ENCODE assay signal across 21 cellular contexts in genomic region chr16:24318670-24319069, GRCh38.
"Had no signal": no experiment of that assay in that cellular context is flagged by ENCODE, and none has a peak within 500 bp of the region (broad histone marks: within the 10 kb centered on the region; RNA-seq: fewer than 3 reads in every experiment).

No MANE protein-coding gene starts in this region.

- H2AFZ ChIP-seq: parathyroid adenoma had no signal

- H3K4me1 Mint-ChIP-seq: activated CD4-positive, alpha-beta memory T cell treated with anti-CD3 and anti-CD28 coated beads, Interleukin-2, amount 10 ng/mL, durations not matched to agents 7 days and 5 days; activated CD4-positive, alpha-beta T cell treated with anti-CD3 and anti-CD28 coated beads for 36 hours; activated naive CD4-positive, alpha-beta T cell treated with anti-CD3 and anti-CD28 coated beads, Interleukin-2, amount 10 ng/mL, durations not matched to agents 7 days and 5 days had no signal

- DNase-seq: activated CD4-positive, alpha-beta memory T cell treated with anti-CD3 and anti-CD28 coated beads, Interleukin-2, amount 10 ng/mL, durations not matched to agents 7 days and 5 days; activated CD4-positive, alpha-beta T cell treated with anti-CD3 and anti-CD28 coated beads for 36 hours; activated naive CD4-positive, alpha-beta T cell treated with anti-CD3 and anti-CD28 coated beads, Interleukin-2, amount 10 ng/mL, durations not matched to agents 7 days and 5 days; activated T-cell treated with anti-CD3 and anti-CD28 coated beads, Interleukin-2, amount 50 U/mL, for 24 hours; dermis blood vessel endothelial cell; effector memory CD8-positive, alpha-beta T cell; head of caudate nucleus; islet precursor cell; mammary epithelial cell; naive thymus-derived CD4-positive, alpha-beta T cell; stimulated activated CD4-positive, alpha-beta T cell treated with anti-CD3 and anti-CD28 coated beads, Interleukin-12 subunit alpha, Interleukin-12 subunit beta, amount 100 ng/mL, for 4 hours; stimulated activated CD4-positive, alpha-beta T cell treated with anti-CD3 and anti-CD28 coated beads, Interleukin-2, amount 100 ng/mL, for 24 hours; stomach; testis; upper lobe of left lung had no signal

- H3K9me3 ChIP-seq: ascending aorta, breast epithelium, stomach, testis, upper lobe of left lung had no signal

- H3K79me2 ChIP-seq: parathyroid adenoma had no signal

- ATAC-seq: activated CD4-positive, alpha-beta T cell treated with anti-CD3 and anti-CD28 coated beads for 36 hours; effector memory CD8-positive, alpha-beta T cell; left lobe of liver; naive thymus-derived CD4-positive, alpha-beta T cell had no signal

- FAIRE-seq: frontal cortex had no signal

- H3K36me3 ChIP-seq: ascending aorta, breast epithelium, stomach, upper lobe of left lung had no signal

- H3K4me3 Mint-ChIP-seq: activated CD4-positive, alpha-beta memory T cell treated with anti-CD3 and anti-CD28 coated beads, Interleukin-2, amount 10 ng/mL, durations not matched to agents 7 days and 5 days; activated CD4-positive, alpha-beta T cell treated with anti-CD3 and anti-CD28 coated beads for 36 hours; activated naive CD4-positive, alpha-beta T cell treated with anti-CD3 and anti-CD28 coated beads, Interleukin-2, amount 10 ng/mL, durations not matched to agents 7 days and 5 days; activated T-cell treated with anti-CD3 and anti-CD28 coated beads, Interleukin-2, amount 50 U/mL, for 24 hours; effector memory CD8-positive, alpha-beta T cell; naive thymus-derived CD4-positive, alpha-beta T cell had no signal

- H3K9me3 Mint-ChIP-seq: activated CD4-positive, alpha-beta memory T cell treated with anti-CD3 and anti-CD28 coated beads, Interleukin-2, amount 10 ng/mL, durations not matched to agents 7 days and 5 days; activated naive CD4-positive, alpha-beta T cell treated with anti-CD3 and anti-CD28 coated beads, Interleukin-2, amount 10 ng/mL, durations not matched to agents 7 days and 5 days; activated T-cell treated with anti-CD3 and anti-CD28 coated beads, Interleukin-2, amount 50 U/mL, for 24 hours; effector memory CD8-positive, alpha-beta T cell had no signal

- H3K27ac Mint-ChIP-seq: activated CD4-positive, alpha-beta memory T cell treated with anti-CD3 and anti-CD28 coated beads, Interleukin-2, amount 10 ng/mL, durations not matched to agents 7 days and 5 days; activated CD4-positive, alpha-beta T cell treated with anti-CD3 and anti-CD28 coated beads for 36 hours; activated naive CD4-positive, alpha-beta T cell treated with anti-CD3 and anti-CD28 coated beads, Interleukin-2, amount 10 ng/mL, durations not matched to agents 7 days and 5 days; activated T-cell treated with anti-CD3 and anti-CD28 coated beads, Interleukin-2, amount 50 U/mL, for 24 hours; effector memory CD8-positive, alpha-beta T cell; naive thymus-derived CD4-positive, alpha-beta T cell had no signal

- H3K27ac ChIP-seq: ascending aorta, breast epithelium, epithelial cell of prostate, parathyroid adenoma, stomach, testis, upper lobe of left lung had no signal

- H3K36me3 Mint-ChIP-seq: activated naive CD4-positive, alpha-beta T cell treated with anti-CD3 and anti-CD28 coated beads, Interleukin-2, amount 10 ng/mL, durations not matched to agents 7 days and 5 days; naive thymus-derived CD4-positive, alpha-beta T cell had no signal

- H3K27me3 ChIP-seq: ascending aorta, testis, upper lobe of left lung had no signal

- H3K4me1 ChIP-seq: ascending aorta, breast epithelium, parathyroid adenoma, stomach, testis, upper lobe of left lung had no signal

- H3K4me3 ChIP-seq: ascending aorta, breast epithelium, stomach, testis, upper lobe of left lung had no signal
